Comparison of ENCODE assay signal across 1 cellular context in the genomic region with DNA sequence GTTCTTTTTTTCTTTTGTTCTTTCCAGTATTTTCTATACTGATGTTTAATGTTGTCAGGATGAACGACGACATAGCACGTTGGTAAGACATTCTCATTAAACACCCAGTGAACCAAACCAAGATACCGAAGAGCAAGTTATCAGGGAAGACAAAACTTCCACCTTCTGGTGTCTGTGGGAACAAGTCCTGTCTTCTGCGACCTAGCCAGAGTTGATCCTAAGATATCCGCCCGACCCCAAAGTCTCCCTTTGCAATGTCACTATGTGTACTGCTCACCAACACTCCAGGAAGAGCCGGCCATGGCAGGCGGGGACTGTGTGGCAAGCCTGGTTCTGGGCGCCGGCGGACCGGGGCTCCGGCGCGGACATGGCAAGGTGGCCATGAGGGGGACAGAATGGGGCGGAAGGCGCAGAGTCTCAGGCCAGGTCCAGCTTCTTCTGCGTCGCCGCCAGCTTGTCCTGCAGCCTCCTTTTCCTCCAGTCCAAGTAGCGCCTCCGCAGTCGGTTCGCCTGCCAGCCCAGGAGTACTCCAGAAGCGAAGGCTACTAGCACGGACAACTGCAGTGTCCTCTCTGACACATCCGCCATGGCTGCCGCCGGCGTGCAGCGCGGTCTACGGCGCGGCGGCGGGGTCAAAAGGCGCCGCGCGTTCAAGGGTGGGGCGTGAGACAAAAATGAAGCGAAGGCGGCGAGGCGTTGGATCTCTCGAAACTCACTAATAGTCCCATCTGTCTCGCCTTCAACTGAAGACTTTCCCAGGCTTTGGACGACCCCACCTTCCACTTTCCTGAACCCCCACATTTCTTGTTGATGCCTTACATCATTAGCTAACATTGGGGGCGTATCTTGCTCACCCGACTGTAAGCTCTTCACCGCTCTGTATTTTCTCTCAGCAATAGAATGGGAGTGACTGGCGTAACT.
TF ChIP-seq lines count a peak whose summit lies in the region.

Gene MTLN (minus strand): TSS at position 610 of the 921 bp plus-strand sequence. CDS start 22 bp downstream, at position 588.

TF ChIP-seq in HepG2, 621 proteins besides CTCF, POLR2A, EP300 and RAD21 (continued from another document and continues in another):
- TF ChIP-seq, protein P1, sequence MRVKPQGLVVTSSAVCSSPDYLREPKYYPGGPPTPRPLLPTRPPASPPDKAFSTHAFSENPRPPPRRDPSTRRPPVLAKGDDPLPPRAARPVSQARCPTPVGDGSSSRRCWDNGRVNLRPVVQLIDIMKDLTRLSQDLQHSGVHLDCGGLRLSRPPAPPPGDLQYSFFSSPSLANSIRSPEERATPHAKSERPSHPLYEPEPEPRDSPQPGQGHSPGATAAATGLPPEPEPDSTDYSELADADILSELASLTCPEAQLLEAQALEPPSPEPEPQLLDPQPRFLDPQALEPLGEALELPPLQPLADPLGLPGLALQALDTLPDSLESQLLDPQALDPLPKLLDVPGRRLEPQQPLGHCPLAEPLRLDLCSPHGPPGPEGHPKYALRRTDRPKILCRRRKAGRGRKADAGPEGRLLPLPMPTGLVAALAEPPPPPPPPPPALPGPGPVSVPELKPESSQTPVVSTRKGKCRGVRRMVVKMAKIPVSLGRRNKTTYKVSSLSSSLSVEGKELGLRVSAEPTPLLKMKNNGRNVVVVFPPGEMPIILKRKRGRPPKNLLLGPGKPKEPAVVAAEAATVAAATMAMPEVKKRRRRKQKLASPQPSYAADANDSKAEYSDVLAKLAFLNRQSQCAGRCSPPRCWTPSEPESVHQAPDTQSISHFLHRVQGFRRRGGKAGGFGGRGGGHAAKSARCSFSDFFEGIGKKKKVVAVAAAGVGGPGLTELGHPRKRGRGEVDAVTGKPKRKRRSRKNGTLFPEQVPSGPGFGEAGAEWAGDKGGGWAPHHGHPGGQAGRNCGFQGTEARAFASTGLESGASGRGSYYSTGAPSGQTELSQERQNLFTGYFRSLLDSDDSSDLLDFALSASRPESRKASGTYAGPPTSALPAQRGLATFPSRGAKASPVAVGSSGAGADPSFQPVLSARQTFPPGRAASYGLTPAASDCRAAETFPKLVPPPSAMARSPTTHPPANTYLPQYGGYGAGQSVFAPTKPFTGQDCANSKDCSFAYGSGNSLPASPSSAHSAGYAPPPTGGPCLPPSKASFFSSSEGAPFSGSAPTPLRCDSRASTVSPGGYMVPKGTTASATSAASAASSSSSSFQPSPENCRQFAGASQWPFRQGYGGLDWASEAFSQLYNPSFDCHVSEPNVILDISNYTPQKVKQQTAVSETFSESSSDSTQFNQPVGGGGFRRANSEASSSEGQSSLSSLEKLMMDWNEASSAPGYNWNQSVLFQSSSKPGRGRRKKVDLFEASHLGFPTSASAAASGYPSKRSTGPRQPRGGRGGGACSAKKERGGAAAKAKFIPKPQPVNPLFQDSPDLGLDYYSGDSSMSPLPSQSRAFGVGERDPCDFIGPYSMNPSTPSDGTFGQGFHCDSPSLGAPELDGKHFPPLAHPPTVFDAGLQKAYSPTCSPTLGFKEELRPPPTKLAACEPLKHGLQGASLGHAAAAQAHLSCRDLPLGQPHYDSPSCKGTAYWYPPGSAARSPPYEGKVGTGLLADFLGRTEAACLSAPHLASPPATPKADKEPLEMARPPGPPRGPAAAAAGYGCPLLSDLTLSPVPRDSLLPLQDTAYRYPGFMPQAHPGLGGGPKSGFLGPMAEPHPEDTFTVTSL (CRISPR knock-in tag; IDR thresholded peaks at IDR 0.05; ENCODE audit: borderline replicate concordance) = peak; percentile 47; the same call in 1 of the 2 replicates
- TF ChIP-seq PRMT3 (CRISPR knock-in tag; IDR thresholded peaks at IDR 0.05; ENCODE audit: borderline replicate concordance, low read depth) (no peak), KDM1A (CRISPR knock-in tag; IDR thresholded peaks at IDR 0.05) (no peak), POGZ (CRISPR knock-in tag; IDR thresholded peaks at IDR 0.05) (peak; percentile 89), CBX5 (CRISPR knock-in tag; IDR thresholded peaks at IDR 0.05; ENCODE audit: borderline replicate concordance) (peak; percentile 92), ATF1 (CRISPR knock-in tag; IDR thresholded peaks at IDR 0.05) (no peak), TERF1 (CRISPR knock-in tag; IDR thresholded peaks at IDR 0.05) (no peak), ZNF230 (CRISPR knock-in tag; IDR thresholded peaks at IDR 0.05) (peak; percentile 91; the same call in 1 of the 2 replicates), ZNF556 (CRISPR knock-in tag; IDR thresholded peaks at IDR 0.05; ENCODE audit: borderline replicate concordance) (peak; percentile 67; the same call in 1 of the 2 replicates), RBM39 (IDR thresholded peaks at IDR 0.05; ENCODE audit: low read depth, low read length, poor library complexity, severe bottlenecking) (peak; percentile 90), FOSL1 (CRISPR knock-in tag; IDR thresholded peaks at IDR 0.05; ENCODE audit: borderline replicate concordance) (no peak), KDM6A (CRISPR knock-in tag; IDR thresholded peaks at IDR 0.05; ENCODE audit: low read depth) (no peak), POLR2AphosphoS2 (IDR thresholded peaks at IDR 0.05; ENCODE audit: low read depth, low read length) (no peak), NR2F6 (IDR thresholded peaks at IDR 0.05) (peak; percentile 40; the same call in 1 of the 2 replicates), NR2F6 (CRISPR knock-in tag; IDR thresholded peaks at IDR 0.05) (peak; percentile 77), PRDM4 (CRISPR knock-in tag; IDR thresholded peaks at IDR 0.05; ENCODE audit: borderline replicate concordance) (no peak), HNF4G (IDR thresholded peaks at IDR 0.05; ENCODE audit: borderline replicate concordance, low read depth, low read length) (no peak), HNF4G (CRISPR knock-in tag; IDR thresholded peaks at IDR 0.05; ENCODE audit: borderline replicate concordance, low read depth) (peak; percentile 64; the same call in 1 of the 2 replicates), ZNF615 (CRISPR knock-in tag; IDR thresholded peaks at IDR 0.05; ENCODE audit: borderline replicate concordance) (no peak), ZNF557 (CRISPR knock-in tag; IDR thresholded peaks at IDR 0.05) (no peak), NKX3-1 (CRISPR knock-in tag; IDR thresholded peaks at IDR 0.05) (peak; percentile 69; the same call in 1 of the 2 replicates), ZSCAN30 (CRISPR knock-in tag; IDR thresholded peaks at IDR 0.05) (no peak), TEAD2 (CRISPR knock-in tag; IDR thresholded peaks at IDR 0.05) (no peak), PHF20 (CRISPR knock-in tag; IDR thresholded peaks at IDR 0.05) (peak; percentile 93), PBX2 (CRISPR knock-in tag; IDR thresholded peaks at IDR 0.05) (no peak), SP2 (CRISPR knock-in tag; IDR thresholded peaks at IDR 0.05) (no peak), RCOR2 (CRISPR knock-in tag; IDR thresholded peaks at IDR 0.05) (no peak), FOXM1 (CRISPR knock-in tag; IDR thresholded peaks at IDR 0.05) (no peak), TMF1 (CRISPR knock-in tag; IDR thresholded peaks at IDR 0.05; ENCODE audit: low read depth) (0 out of 2 replicates have a peak, but pooled peaks have one; percentile 54), ZBTB21 (CRISPR knock-in tag; IDR thresholded peaks at IDR 0.05) (no peak), GABPB1 (CRISPR knock-in tag; IDR thresholded peaks at IDR 0.05) (peak; percentile 89), BCL6 (CRISPR knock-in tag; IDR thresholded peaks at IDR 0.05) (peak; percentile 62)
- TF ChIP-seq, protein P2, sequence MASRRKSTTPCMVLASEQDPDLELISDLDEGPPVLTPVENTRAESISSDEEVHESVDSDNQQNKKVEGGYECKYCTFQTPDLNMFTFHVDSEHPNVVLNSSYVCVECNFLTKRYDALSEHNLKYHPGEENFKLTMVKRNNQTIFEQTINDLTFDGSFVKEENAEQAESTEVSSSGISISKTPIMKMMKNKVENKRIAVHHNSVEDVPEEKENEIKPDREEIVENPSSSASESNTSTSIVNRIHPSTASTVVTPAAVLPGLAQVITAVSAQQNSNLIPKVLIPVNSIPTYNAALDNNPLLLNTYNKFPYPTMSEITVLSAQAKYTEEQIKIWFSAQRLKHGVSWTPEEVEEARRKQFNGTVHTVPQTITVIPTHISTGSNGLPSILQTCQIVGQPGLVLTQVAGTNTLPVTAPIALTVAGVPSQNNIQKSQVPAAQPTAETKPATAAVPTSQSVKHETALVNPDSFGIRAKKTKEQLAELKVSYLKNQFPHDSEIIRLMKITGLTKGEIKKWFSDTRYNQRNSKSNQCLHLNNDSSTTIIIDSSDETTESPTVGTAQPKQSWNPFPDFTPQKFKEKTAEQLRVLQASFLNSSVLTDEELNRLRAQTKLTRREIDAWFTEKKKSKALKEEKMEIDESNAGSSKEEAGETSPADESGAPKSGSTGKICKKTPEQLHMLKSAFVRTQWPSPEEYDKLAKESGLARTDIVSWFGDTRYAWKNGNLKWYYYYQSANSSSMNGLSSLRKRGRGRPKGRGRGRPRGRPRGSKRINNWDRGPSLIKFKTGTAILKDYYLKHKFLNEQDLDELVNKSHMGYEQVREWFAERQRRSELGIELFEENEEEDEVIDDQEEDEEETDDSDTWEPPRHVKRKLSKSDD (CRISPR knock-in tag; IDR thresholded peaks at IDR 0.05; ENCODE audit: low read depth) = peak; percentile 90
- TF ChIP-seq, protein P3, sequence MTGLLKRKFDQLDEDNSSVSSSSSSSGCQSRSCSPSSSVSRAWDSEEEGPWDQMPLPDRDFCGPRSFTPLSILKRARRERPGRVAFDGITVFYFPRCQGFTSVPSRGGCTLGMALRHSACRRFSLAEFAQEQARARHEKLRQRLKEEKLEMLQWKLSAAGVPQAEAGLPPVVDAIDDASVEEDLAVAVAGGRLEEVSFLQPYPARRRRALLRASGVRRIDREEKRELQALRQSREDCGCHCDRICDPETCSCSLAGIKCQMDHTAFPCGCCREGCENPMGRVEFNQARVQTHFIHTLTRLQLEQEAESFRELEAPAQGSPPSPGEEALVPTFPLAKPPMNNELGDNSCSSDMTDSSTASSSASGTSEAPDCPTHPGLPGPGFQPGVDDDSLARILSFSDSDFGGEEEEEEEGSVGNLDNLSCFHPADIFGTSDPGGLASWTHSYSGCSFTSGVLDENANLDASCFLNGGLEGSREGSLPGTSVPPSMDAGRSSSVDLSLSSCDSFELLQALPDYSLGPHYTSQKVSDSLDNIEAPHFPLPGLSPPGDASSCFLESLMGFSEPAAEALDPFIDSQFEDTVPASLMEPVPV (CRISPR knock-in tag; IDR thresholded peaks at IDR 0.05) = peak; percentile 15; the same call in 1 of the 2 replicates
- TF ChIP-seq, protein P4, sequence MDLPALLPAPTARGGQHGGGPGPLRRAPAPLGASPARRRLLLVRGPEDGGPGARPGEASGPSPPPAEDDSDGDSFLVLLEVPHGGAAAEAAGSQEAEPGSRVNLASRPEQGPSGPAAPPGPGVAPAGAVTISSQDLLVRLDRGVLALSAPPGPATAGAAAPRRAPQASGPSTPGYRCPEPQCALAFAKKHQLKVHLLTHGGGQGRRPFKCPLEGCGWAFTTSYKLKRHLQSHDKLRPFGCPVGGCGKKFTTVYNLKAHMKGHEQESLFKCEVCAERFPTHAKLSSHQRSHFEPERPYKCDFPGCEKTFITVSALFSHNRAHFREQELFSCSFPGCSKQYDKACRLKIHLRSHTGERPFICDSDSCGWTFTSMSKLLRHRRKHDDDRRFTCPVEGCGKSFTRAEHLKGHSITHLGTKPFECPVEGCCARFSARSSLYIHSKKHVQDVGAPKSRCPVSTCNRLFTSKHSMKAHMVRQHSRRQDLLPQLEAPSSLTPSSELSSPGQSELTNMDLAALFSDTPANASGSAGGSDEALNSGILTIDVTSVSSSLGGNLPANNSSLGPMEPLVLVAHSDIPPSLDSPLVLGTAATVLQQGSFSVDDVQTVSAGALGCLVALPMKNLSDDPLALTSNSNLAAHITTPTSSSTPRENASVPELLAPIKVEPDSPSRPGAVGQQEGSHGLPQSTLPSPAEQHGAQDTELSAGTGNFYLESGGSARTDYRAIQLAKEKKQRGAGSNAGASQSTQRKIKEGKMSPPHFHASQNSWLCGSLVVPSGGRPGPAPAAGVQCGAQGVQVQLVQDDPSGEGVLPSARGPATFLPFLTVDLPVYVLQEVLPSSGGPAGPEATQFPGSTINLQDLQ (CRISPR knock-in tag; IDR thresholded peaks at IDR 0.05) = peak; percentile 85; the same call in 1 of the 2 replicates
